Comparison of ENCODE assay signal across 8 cellular contexts in the genomic region with DNA sequence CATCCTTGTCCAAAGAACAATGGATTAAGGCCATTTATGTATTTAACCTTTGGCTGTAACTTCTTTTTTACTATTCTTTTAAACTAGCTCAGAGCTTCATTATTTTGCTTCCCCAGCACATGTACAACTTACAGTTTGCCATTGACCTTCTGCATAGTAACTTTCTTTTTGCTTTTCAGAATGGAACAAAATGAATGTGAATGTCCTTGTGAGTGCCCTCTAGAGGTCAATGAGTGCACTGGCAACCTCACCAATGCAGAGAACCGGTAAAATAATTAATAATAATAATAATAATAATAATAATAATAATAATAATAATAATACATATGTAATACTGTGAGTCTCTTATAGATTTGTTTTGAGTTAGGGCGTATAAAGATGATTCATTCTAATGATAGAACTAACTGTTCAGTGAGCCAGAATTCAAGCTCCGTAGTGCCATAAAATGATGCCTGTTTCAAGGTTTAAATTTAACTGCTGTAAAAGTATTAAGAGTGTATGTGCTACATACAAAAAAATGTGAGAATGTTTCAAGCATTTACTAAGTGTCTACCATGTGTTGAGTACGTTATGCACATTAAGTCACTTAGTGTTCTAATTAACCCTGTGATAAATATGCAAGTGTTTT.
DNase-seq lines count a peak whose midpoint lies in the region; ATAC-seq and TF ChIP-seq lines count a peak whose summit lies in the region.

No MANE protein-coding gene starts in this region.

- WGBS in heart left ventricle, 4 donors: 68 to 73% (median 69%) methylated on average over 4 of the region's 4 CpGs
- WGBS in esophagus squamous epithelium, 2 donors: 57 to 65% methylated on average over 4 of the region's 4 CpGs

- CTCF ChIA-PET in OCI-LY7 (lab: Charles Lee; ENCODE audit: unreplicated experiment): interaction anchor here (1.7 kb wide), 1 partner anchor 12 kb away, joined by 3 read pairs; no protein-coding TSS in a partner anchor

- H3K4me1 ChIP-seq in heart left ventricle (peaks cover 0 to 9% (median 0%) of the 10 kb centered on the region in 12 donors), OCI-LY7 (ENCODE audit: insufficient read depth, low read length, poor library complexity, severe bottlenecking) (no peaks in the 10 kb centered on the region), esophagus squamous epithelium (no peaks in the 10 kb centered on the region)

- peak; percentile 58 to 85 (median 72) for TF ChIP-seq CTCF in heart left ventricle (IDR thresholded peaks at IDR 0.05)
- peak; percentile 81 for TF ChIP-seq CTCF in OCI-LY7 (conservative IDR thresholded peaks at IDR 0.05; ENCODE audit: low read length)
- TF ChIP-seq CTCF in esophagus squamous epithelium (IDR thresholded peaks at IDR 0.05): peak; percentile 19 to 63 (median 30)

- no peak overlapping the region for H3K4me2 ChIP-seq in OCI-LY7 (ENCODE audit: low read length)

- H3K27me3 ChIP-seq in heart left ventricle (no peaks in the 10 kb centered on the region), esophagus squamous epithelium (no peaks in the 10 kb centered on the region)

- H3K9me2 ChIP-seq in OCI-LY7 (ENCODE audit: insufficient read depth, low read length): no peaks in the 10 kb centered on the region

- TF ChIP-seq POLR2A in heart left ventricle (IDR thresholded peaks at IDR 0.05): no peak
- no peak for TF ChIP-seq POLR2A in esophagus squamous epithelium (IDR thresholded peaks at IDR 0.05)

- no TSS peak for BruUV-seq in OCI-LY7 (replicated peaks; lab: Mats Ljungman, UMichigan)

- ATAC-seq in heart left ventricle (no peak), esophagus mucosa (no peak), HG03571 (IDR thresholded peaks at IDR 0.05; ENCODE audit: unreplicated experiment) (no peak)

- H3K27ac ChIP-seq in heart left ventricle (no peak overlapping the region), OCI-LY7 (ENCODE audit: low read depth, low read length, poor library complexity, severe bottlenecking) (no peak overlapping the region), esophagus squamous epithelium (no peak overlapping the region)

- no peaks in the 10 kb centered on the region for H4K20me1 ChIP-seq in OCI-LY7 (ENCODE audit: insufficient read depth, low read length)

- intact Hi-C loops in heart left ventricle (cut with DNase I): loop anchor here (2.0 to 10.0 kb wide), 9 partner anchors 201 to 409 kb away; a partner anchor contains a TSS
- intact Hi-C loops in cardiac septum (cut with DNase I): loop anchor here (5.0 kb wide), 1 partner anchor 409 kb away; no protein-coding TSS in a partner anchor
- intact Hi-C loops in OCI-LY7 (cut with micrococcal nuclease; ENCODE audit: unreplicated experiment): loop anchor here (5.0 kb wide), 1 partner anchor 409 kb away; no protein-coding TSS in a partner anchor
- intact Hi-C loops in esophagus squamous epithelium (cut with DNase I): loop anchor here (10.0 kb wide), 1 partner anchor 211 kb away; no protein-coding TSS in a partner anchor

- H3K36me3 ChIP-seq in heart left ventricle (peaks cover 0 to 69% (median 6%) of the 10 kb centered on the region in 9 donors), OCI-LY7 (ENCODE audit: insufficient read depth, low read length) (no peaks in the 10 kb centered on the region), esophagus squamous epithelium (peaks cover 0 to 80% (median 0%) of the 10 kb centered on the region in 3 donors)

- H3K9me3 ChIP-seq in heart left ventricle: no peaks in the 10 kb centered on the region
- H3K9me3 ChIP-seq in OCI-LY7 (ENCODE audit: low read length): no peaks in the 10 kb centered on the region
- H3K9me3 ChIP-seq in esophagus squamous epithelium: no peaks in the 10 kb centered on the region

- H3K4me3 ChIP-seq in heart left ventricle: no peak overlapping the region
- no peak overlapping the region for H3K4me3 ChIP-seq in OCI-LY7 (ENCODE audit: low read depth, low read length, poor library complexity, severe bottlenecking)
- no peak overlapping the region for H3K4me3 ChIP-seq in esophagus squamous epithelium

- H2AFZ ChIP-seq in OCI-LY7 (ENCODE audit: low read length): no peak overlapping the region

- DNase-seq in heart left ventricle (no peak), cardiac septum (ENCODE audit: low spot score) (no peak), OCI-LY7 (ENCODE audit: low spot score) (peak; percentile 13), esophagus squamous epithelium (lab: John Stamatoyannopoulos, UW) (no peak), stromal cell of bone marrow (ENCODE audit: low read depth) (peak; percentile 14), hippocampal formation (lab: John Stamatoyannopoulos, UW) (no peak)

- POLR2A ChIA-PET in OCI-LY7 (lab: Charles Lee): interaction anchor here (0.6 kb wide), 2 partner anchors 367 to 1365 kb away, joined by 3 read pairs; no protein-coding TSS in a partner anchor

- H3K79me2 ChIP-seq in OCI-LY7 (ENCODE audit: insufficient read depth, low read depth, low read length): no peaks in the 10 kb centered on the region

Comparison
In these comparisons a context has a peak if more than half of its experiments do, and no peak if none do; other contexts are left out.
1. DNase-seq: peak in OCI-LY7 (single experiment) and stromal cell of bone marrow (single experiment); none in heart left ventricle (0 of 5), cardiac septum (single experiment), esophagus squamous epithelium (single experiment) and hippocampal formation (0 of 2).
2. CTCF ChIP-seq: peak in every context shown above with its lines; median percentile 81 in OCI-LY7; 72 in heart left ventricle; 30 in esophagus squamous epithelium.